ENCODE assay signal across 18 cellular contexts in genomic region chr1:18635833-18636671, GRCh38. TPM values are rescaled to one million over a fixed set of nuclear protein-coding genes. Genes with fewer than 3 reads are reported as not detected.
DNase-seq lines count a peak whose midpoint lies in the region; ATAC-seq and TF ChIP-seq lines count a peak whose summit lies in the region.
"Had no signal": no experiment of that assay in that cellular context is flagged by ENCODE, and none has a peak within 500 bp of the region (broad histone marks: within the 10 kb centered on the region; RNA-seq: fewer than 3 reads in every experiment).

No MANE protein-coding gene starts in this region.

- peak overlapping the region; percentile 36 for H3K4me3 ChIP-seq in H7 (ENCODE audit: insufficient read depth, low read depth, low read length)
- H3K4me3 ChIP-seq: SJSA1, smooth muscle cell, upper lobe of left lung had no signal

- POLR2A ChIA-PET in naive thymus-derived CD8-positive, alpha-beta T cell (lab: Charles Lee): no interaction called here

- H3K27ac Mint-ChIP-seq in naive thymus-derived CD8-positive, alpha-beta T cell: peak overlapping the region in 1 of 10 donors; percentile 8
- H3K27ac Mint-ChIP-seq: dendritic cell treated with granulocyte-macrophage colony-stimulating factor and Interleukin-4, amounts not matched to agents 40 ng/mL and 50 ng/mL, for 4 days; natural killer cell had no signal

- ATAC-seq in naive thymus-derived CD8-positive, alpha-beta T cell: peak; percentile 34 to 35
- ATAC-seq in GM19452 (IDR thresholded peaks at IDR 0.05; ENCODE audit: unreplicated experiment): no peak
- ATAC-seq: natural killer cell had no signal

- H3K4me3 Mint-ChIP-seq in naive thymus-derived CD8-positive, alpha-beta T cell: peak overlapping the region in 8 of 10 donors; percentile 1 to 60 (median 42)
- H3K4me3 Mint-ChIP-seq: dendritic cell treated with granulocyte-macrophage colony-stimulating factor and Interleukin-4, amounts not matched to agents 40 ng/mL and 50 ng/mL, for 4 days; natural killer cell had no signal

- TF ChIP-seq CTCF in GM10266 (IDR thresholded peaks at IDR 0.05; ENCODE audit: control insufficient read depth, insufficient read depth, low read depth, missing control alignments): no peak

- H3K27me3 ChIP-seq in H7 (ENCODE audit: control insufficient read depth, insufficient read depth, low read length): peaks cover 97% of the 10 kb centered on the region

- peaks cover 0 to 7% (median 0%) of the 10 kb centered on the region in 3 donors for H3K36me3 Mint-ChIP-seq in naive thymus-derived CD8-positive, alpha-beta T cell

- H3K9me3 Mint-ChIP-seq in naive thymus-derived CD8-positive, alpha-beta T cell: no peaks in the 10 kb centered on the region
- H3K9me3 Mint-ChIP-seq: dendritic cell treated with granulocyte-macrophage colony-stimulating factor and Interleukin-4, amounts not matched to agents 40 ng/mL and 50 ng/mL, for 4 days; natural killer cell had no signal

- DNase-seq in Daoy (ENCODE audit: low read depth) (peak; percentile 87), H7 (peak; percentile 85), astrocyte of the hippocampus (ENCODE audit: low read depth, low spot score) (peak; percentile 43), GM10266 (ENCODE audit: extremely low spot score) (no peak), cerebellar nuclear complex (lab: John Stamatoyannopoulos, UW) (no peak), NCI-H446 (lab: John Stamatoyannopoulos, UW) (no peak)
- peak in 1 of 10 donors; percentile 31 for DNase-seq in naive thymus-derived CD8-positive, alpha-beta T cell
- DNase-seq: activated gamma-delta T cell treated with Interleukin-2 at 50 U/mL for 16 hours, islet precursor cell, natural killer cell, NCI-H1092 treated with DMSO at 0.1 percent for 48 hours, NCI-H69 had no signal

- peaks cover 20 to 78% (median 39%) of the 10 kb centered on the region in 4 donors for H3K4me1 Mint-ChIP-seq in naive thymus-derived CD8-positive, alpha-beta T cell

- peaks cover 60 to 99% (median 88%) of the 10 kb centered on the region in 5 donors for H3K27me3 Mint-ChIP-seq in naive thymus-derived CD8-positive, alpha-beta T cell

- H3K36me3 ChIP-seq in H7 (replicated peaks; ENCODE audit: control insufficient read depth, insufficient read depth, low read length): no peaks in the 10 kb centered on the region
- H3K36me3 ChIP-seq: SJSA1, upper lobe of left lung had no signal

RNA-seq across cellular contexts. Expression of gene PAX7, which starts 5.4 kb away (rescaled TPM):
- 0.09 and 0.97 TPM in 2 replicates for total RNA-seq in Daoy (2014; rRNA removed; shearing (Covaris generic))
- 0.30 and 1.6 TPM in 2 replicates for total RNA-seq in H7 (2014; rRNA removed; shearing (Covaris generic))
- total RNA-seq in naive thymus-derived CD8-positive, alpha-beta T cell: not detected
- not detected for polyA plus RNA-seq in naive thymus-derived CD8-positive, alpha-beta T cell
- total RNA-seq: fibroblast of villous mesenchyme, natural killer cell, SJSA1, smooth muscle cell, upper lobe of left lung had no signal
- polyA plus RNA-seq: smooth muscle cell had no signal

Comparison
In these comparisons a context has a peak if more than half of its experiments do, and no peak if none do; other contexts are left out.
1. DNase-seq: peak in Daoy (single experiment), H7 (single experiment) and astrocyte of the hippocampus (single experiment); none in GM10266 (single experiment), cerebellar nuclear complex (0 of 2) and NCI-H446 (0 of 2).